In genomic region chr2:101502095-101502494, GRCh38 we compare ENCODE assay signal across 22 cellular contexts. TPM values are rescaled to one million over a fixed set of nuclear protein-coding genes. Genes with fewer than 3 reads are reported as not detected.
A peak's percentile ranks its signal among the peaks of the same experiment; 100 is the strongest.
DNase-seq lines count a peak whose midpoint lies in the region; ATAC-seq and TF ChIP-seq lines count a peak whose summit lies in the region.
"Had no signal": no experiment of that assay in that cellular context is flagged by ENCODE, and none has a peak within 500 bp of the region (broad histone marks: within the 10 kb centered on the region; RNA-seq: fewer than 3 reads in every experiment).

No MANE protein-coding gene starts in this region.

- H3K9me3 ChIP-seq in DND-41 (ENCODE audit: insufficient read depth, low read length, severe bottlenecking): no peaks in the 10 kb centered on the region
- H3K9me3 ChIP-seq in osteoblast (ENCODE audit: low read depth, low read length): no peaks in the 10 kb centered on the region
- H3K9me3 ChIP-seq: breast epithelium, colonic mucosa had no signal

- H4K20me1 ChIP-seq in DND-41 (ENCODE audit: insufficient read depth, low read length) (no peaks in the 10 kb centered on the region), osteoblast (ENCODE audit: insufficient read depth, low read length) (no peaks in the 10 kb centered on the region)

- H3K36me3 ChIP-seq in DND-41 (ENCODE audit: insufficient read depth, low read length) (no peaks in the 10 kb centered on the region), osteoblast (ENCODE audit: insufficient read depth, low read length) (no peaks in the 10 kb centered on the region)
- H3K36me3 ChIP-seq: breast epithelium, colonic mucosa had no signal

- H3K27ac Mint-ChIP-seq in activated CD4-positive, alpha-beta T cell treated with anti-CD3 and anti-CD28 coated beads, Interleukin-2, amount 10 ng/mL, durations not matched to agents 7 days and 5 days: no peak overlapping the region
- H3K27ac Mint-ChIP-seq in activated CD8-positive, alpha-beta T cell treated with anti-CD3 and anti-CD28 coated beads, Interleukin-2, amount 10 ng/mL, durations not matched to agents 7 days and 5 days: peak overlapping the region; percentile 73
- H3K27ac Mint-ChIP-seq: endodermal cell, WTC11 had no signal

- no peaks in the 10 kb centered on the region for H3K79me2 ChIP-seq in DND-41 (ENCODE audit: insufficient read depth, low read length)
- H3K79me2 ChIP-seq in osteoblast (ENCODE audit: insufficient read depth, low read length): no peaks in the 10 kb centered on the region

- TF ChIP-seq CTCF in DND-41 (IDR thresholded peaks at IDR 0.05; ENCODE audit: borderline replicate concordance, extremely low read depth, low read length, poor library complexity, severe bottlenecking) (no peak), osteoblast (IDR thresholded peaks at IDR 0.05; ENCODE audit: extremely low read depth, low read depth, low read length) (no peak)

- peak; percentile 27 for DNase-seq in activated CD4-positive, alpha-beta T cell treated with anti-CD3 and anti-CD28 coated beads, Interleukin-2, amount 10 ng/mL, durations not matched to agents 7 days and 5 days
- no peak for DNase-seq in activated CD4-positive, alpha-beta T cell treated with anti-CD3 and anti-CD28 coated beads for 4 hours
- DNase-seq in DND-41: peak; percentile 68
- DNase-seq in activated CD8-positive, alpha-beta T cell treated with anti-CD3 and anti-CD28 coated beads, Interleukin-2, amount 10 ng/mL, durations not matched to agents 7 days and 5 days: peak; percentile 41
- peak; percentile 48 for DNase-seq in osteoblast (ENCODE audit: insufficient read length, low spot score, missing footprints)
- DNase-seq in NCI-H1105 (lab: John Stamatoyannopoulos, UW): no peak
- no peak for DNase-seq in kidney tubule cell (ENCODE audit: low spot score)
- DNase-seq: C1 segment of cervical spinal cord, colonic mucosa, endodermal cell, kidney, NCI-H146, NCI-H2171, occipital lobe, T-helper 9 cell had no signal

- H3K27me3 ChIP-seq in DND-41 (ENCODE audit: insufficient read depth, low read length, poor library complexity) (no peaks in the 10 kb centered on the region), osteoblast (ENCODE audit: insufficient read depth, low read length) (no peaks in the 10 kb centered on the region)
- H3K27me3 ChIP-seq: breast epithelium, colonic mucosa had no signal

- no peaks in the 10 kb centered on the region for H3K36me3 Mint-ChIP-seq in activated CD4-positive, alpha-beta T cell treated with anti-CD3 and anti-CD28 coated beads, Interleukin-2, amount 10 ng/mL, durations not matched to agents 7 days and 5 days (ENCODE audit: low read depth)
- no peaks in the 10 kb centered on the region for H3K36me3 Mint-ChIP-seq in activated CD8-positive, alpha-beta T cell treated with anti-CD3 and anti-CD28 coated beads, Interleukin-2, amount 10 ng/mL, durations not matched to agents 7 days and 5 days (ENCODE audit: low read depth)
- H3K36me3 Mint-ChIP-seq: WTC11 had no signal

- ATAC-seq in DND-41 (ENCODE audit: insufficient read depth, low read depth) (peak; percentile 86), HG03196 (IDR thresholded peaks at IDR 0.05; ENCODE audit: unreplicated experiment) (no peak)
- peak; percentile 73 for ATAC-seq in activated CD8-positive, alpha-beta T cell treated with anti-CD3 and anti-CD28 coated beads, Interleukin-2, amount 10 ng/mL, durations not matched to agents 7 days and 5 days
- ATAC-seq: WTC11 had no signal

- H3K4me1 ChIP-seq in DND-41 (ENCODE audit: insufficient read depth, low read length) (peaks cover 27% of the 10 kb centered on the region), osteoblast (ENCODE audit: insufficient read depth, low read length) (peaks cover 24% of the 10 kb centered on the region)
- H3K4me1 ChIP-seq: breast epithelium, colonic mucosa had no signal

- H3K27ac ChIP-seq in DND-41 (ENCODE audit: low read length): peak overlapping the region; percentile 87
- H3K27ac ChIP-seq in osteoblast (ENCODE audit: low read depth, low read length): no peak overlapping the region
- H3K27ac ChIP-seq: breast epithelium, colonic mucosa had no signal

- no peaks in the 10 kb centered on the region for H3K9me3 Mint-ChIP-seq in activated CD4-positive, alpha-beta T cell treated with anti-CD3 and anti-CD28 coated beads, Interleukin-2, amount 10 ng/mL, durations not matched to agents 7 days and 5 days
- H3K9me3 Mint-ChIP-seq in activated CD8-positive, alpha-beta T cell treated with anti-CD3 and anti-CD28 coated beads, Interleukin-2, amount 10 ng/mL, durations not matched to agents 7 days and 5 days (ENCODE audit: insufficient read depth): no peaks in the 10 kb centered on the region
- H3K9me3 Mint-ChIP-seq: activated T-helper 17 cell treated with anti-CD3 and anti-CD28 coated beads, Interleukin-2, amount 50 U/mL, for 72 hours; endodermal cell; WTC11 had no signal

- H2AFZ ChIP-seq in DND-41 (ENCODE audit: low read depth, low read length) (peak overlapping the region; percentile 62), osteoblast (ENCODE audit: low read length) (peak overlapping the region; percentile 43)

- H3K27me3 Mint-ChIP-seq in activated CD4-positive, alpha-beta T cell treated with anti-CD3 and anti-CD28 coated beads, Interleukin-2, amount 10 ng/mL, durations not matched to agents 7 days and 5 days: no peaks in the 10 kb centered on the region
- no peaks in the 10 kb centered on the region for H3K27me3 Mint-ChIP-seq in activated CD8-positive, alpha-beta T cell treated with anti-CD3 and anti-CD28 coated beads, Interleukin-2, amount 10 ng/mL, durations not matched to agents 7 days and 5 days (ENCODE audit: low read depth)
- H3K27me3 Mint-ChIP-seq: activated T-helper 17 cell treated with anti-CD3 and anti-CD28 coated beads, Interleukin-2, amount 50 U/mL, for 72 hours had no signal

- POLR2A ChIA-PET in activated CD4-positive, alpha-beta T cell treated with anti-CD3 and anti-CD28 coated beads, Interleukin-2, amount 10 ng/mL, durations not matched to agents 7 days and 5 days (lab: Charles Lee): interaction anchor here (1.1 kb wide), 1 partner anchor 27 kb away, joined by 3 read pairs; the partner anchor contains the start of gene RFX8
- POLR2A ChIA-PET in activated CD8-positive, alpha-beta T cell treated with anti-CD3 and anti-CD28 coated beads, Interleukin-2, amount 10 ng/mL, durations not matched to agents 7 days and 5 days (lab: Charles Lee): interaction anchor here (0.6 to 2.1 kb wide), 4 partner anchors 27 to 479 kb away, joined by 3 to 7 read pairs (median 6); partner anchors contain the start of gene RFX8

- no peak overlapping the region for H3K4me3 Mint-ChIP-seq in activated CD4-positive, alpha-beta T cell treated with anti-CD3 and anti-CD28 coated beads, Interleukin-2, amount 10 ng/mL, durations not matched to agents 7 days and 5 days
- H3K4me3 Mint-ChIP-seq in activated CD8-positive, alpha-beta T cell treated with anti-CD3 and anti-CD28 coated beads, Interleukin-2, amount 10 ng/mL, durations not matched to agents 7 days and 5 days: no peak overlapping the region
- H3K4me3 Mint-ChIP-seq: activated T-helper 17 cell treated with anti-CD3 and anti-CD28 coated beads, Interleukin-2, amount 50 U/mL, for 72 hours; endodermal cell; WTC11 had no signal

- H3K4me2 ChIP-seq in DND-41 (ENCODE audit: insufficient read depth, low read length): peak overlapping the region; percentile 56
- no peak overlapping the region for H3K4me2 ChIP-seq in osteoblast (ENCODE audit: insufficient read depth, low read length)

- H3K9ac ChIP-seq in DND-41 (ENCODE audit: low read depth, low read length): peak overlapping the region; percentile 34

- H3K4me3 ChIP-seq in DND-41 (ENCODE audit: low read depth in 1 of 2, low read length in 2 of 2) (no peak overlapping the region), osteoblast (ENCODE audit: insufficient read depth, low read length) (no peak overlapping the region)
- H3K4me3 ChIP-seq: breast epithelium, colonic mucosa had no signal

- CTCF ChIA-PET in activated CD4-positive, alpha-beta T cell treated with anti-CD3 and anti-CD28 coated beads, Interleukin-2, amount 10 ng/mL, durations not matched to agents 7 days and 5 days (lab: Charles Lee): interaction anchor here (0.6 to 1.1 kb wide), 5 partner anchors 10 to 185 kb away, joined by 3 to 4 read pairs (median 3); no protein-coding TSS in a partner anchor
- CTCF ChIA-PET in activated CD8-positive, alpha-beta T cell treated with anti-CD3 and anti-CD28 coated beads, Interleukin-2, amount 10 ng/mL, durations not matched to agents 7 days and 5 days (lab: Charles Lee): interaction anchor here (1.0 to 1.2 kb wide), 3 partner anchors 14 to 54 kb away, joined by 3 read pairs; no protein-coding TSS in a partner anchor

- peaks cover 14% of the 10 kb centered on the region for H3K4me1 Mint-ChIP-seq in activated CD4-positive, alpha-beta T cell treated with anti-CD3 and anti-CD28 coated beads, Interleukin-2, amount 10 ng/mL, durations not matched to agents 7 days and 5 days
- H3K4me1 Mint-ChIP-seq in activated CD8-positive, alpha-beta T cell treated with anti-CD3 and anti-CD28 coated beads, Interleukin-2, amount 10 ng/mL, durations not matched to agents 7 days and 5 days (ENCODE audit: low read depth): peaks cover 18% of the 10 kb centered on the region
- H3K4me1 Mint-ChIP-seq: endodermal cell, WTC11 had no signal

RNA-seq across cellular contexts. Expression of gene RFX8, which starts 27.2 kb away (rescaled TPM):
- 1 to 10 TPM; 2.1 to 2.8 TPM for total RNA-seq in activated CD4-positive, alpha-beta T cell treated with anti-CD3 and anti-CD28 coated beads, Interleukin-2, amount 10 ng/mL, durations not matched to agents 7 days and 5 days
- 1 to 10 TPM; 2.2 to 2.8 TPM for total RNA-seq in activated CD8-positive, alpha-beta T cell treated with anti-CD3 and anti-CD28 coated beads, Interleukin-2, amount 10 ng/mL, durations not matched to agents 7 days and 5 days
- 7.6 and 10.0 TPM in 2 replicates for total RNA-seq in osteoblast
- total RNA-seq: A673, colonic mucosa, endodermal cell, H4, MCF 10A had no signal

Comparison
In these comparisons a context has a peak if more than half of its experiments do, and no peak if none do; other contexts are left out.
1. DNase-seq: peak in activated CD4-positive, alpha-beta T cell treated with anti-CD3 and anti-CD28 coated beads, Interleukin-2, amount 10 ng/mL, durations not matched to agents 7 days and 5 days (single experiment), DND-41 (single experiment), activated CD8-positive, alpha-beta T cell treated with anti-CD3 and anti-CD28 coated beads, Interleukin-2, amount 10 ng/mL, durations not matched to agents 7 days and 5 days (single experiment) and osteoblast (single experiment); none in activated CD4-positive, alpha-beta T cell treated with anti-CD3 and anti-CD28 coated beads for 4 hours (0 of 2), NCI-H1105 (single experiment) and kidney tubule cell (single experiment).